Comparison of ENCODE assay signal across 1 cellular context in the genomic region with DNA sequence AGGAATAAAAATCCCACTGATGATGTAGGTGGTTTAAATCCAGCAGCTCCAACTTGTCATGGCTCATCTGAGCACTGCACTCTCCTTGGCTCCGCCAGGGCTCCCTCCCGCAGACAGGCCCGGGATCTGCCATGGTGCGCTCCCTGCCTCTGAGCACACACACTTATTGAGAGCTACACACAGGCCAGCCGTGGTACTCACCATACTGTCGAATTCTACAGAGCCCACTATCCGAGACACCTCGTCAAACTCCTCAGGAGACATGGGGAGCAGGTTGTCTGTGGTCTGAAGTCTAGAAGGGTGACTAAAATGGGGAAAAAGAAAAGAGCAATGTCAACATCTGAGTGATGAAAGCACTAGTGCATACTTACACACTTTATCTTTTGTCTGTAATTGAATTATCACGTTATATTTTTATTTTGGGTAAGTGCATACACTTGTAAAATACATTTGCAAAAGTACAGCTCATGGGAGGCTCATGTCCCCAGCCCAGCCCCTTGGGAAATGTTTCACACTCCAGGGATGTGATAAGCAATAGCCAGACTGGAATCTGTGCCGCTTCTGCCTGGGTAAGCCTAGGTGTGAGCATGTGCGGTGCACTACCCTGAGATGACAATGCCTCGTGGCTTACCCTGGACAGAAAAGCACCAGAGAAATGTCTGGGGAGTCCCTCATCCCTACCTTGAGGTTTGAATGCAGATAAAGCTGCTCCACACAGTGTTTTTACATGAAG.
TF ChIP-seq lines count a peak whose summit lies in the region.

No MANE protein-coding gene starts in this region.

TF ChIP-seq in GM23338, 12 proteins besides CTCF, POLR2A, EP300 and RAD21 (continued from another document):
- TF ChIP-seq, protein P1, sequence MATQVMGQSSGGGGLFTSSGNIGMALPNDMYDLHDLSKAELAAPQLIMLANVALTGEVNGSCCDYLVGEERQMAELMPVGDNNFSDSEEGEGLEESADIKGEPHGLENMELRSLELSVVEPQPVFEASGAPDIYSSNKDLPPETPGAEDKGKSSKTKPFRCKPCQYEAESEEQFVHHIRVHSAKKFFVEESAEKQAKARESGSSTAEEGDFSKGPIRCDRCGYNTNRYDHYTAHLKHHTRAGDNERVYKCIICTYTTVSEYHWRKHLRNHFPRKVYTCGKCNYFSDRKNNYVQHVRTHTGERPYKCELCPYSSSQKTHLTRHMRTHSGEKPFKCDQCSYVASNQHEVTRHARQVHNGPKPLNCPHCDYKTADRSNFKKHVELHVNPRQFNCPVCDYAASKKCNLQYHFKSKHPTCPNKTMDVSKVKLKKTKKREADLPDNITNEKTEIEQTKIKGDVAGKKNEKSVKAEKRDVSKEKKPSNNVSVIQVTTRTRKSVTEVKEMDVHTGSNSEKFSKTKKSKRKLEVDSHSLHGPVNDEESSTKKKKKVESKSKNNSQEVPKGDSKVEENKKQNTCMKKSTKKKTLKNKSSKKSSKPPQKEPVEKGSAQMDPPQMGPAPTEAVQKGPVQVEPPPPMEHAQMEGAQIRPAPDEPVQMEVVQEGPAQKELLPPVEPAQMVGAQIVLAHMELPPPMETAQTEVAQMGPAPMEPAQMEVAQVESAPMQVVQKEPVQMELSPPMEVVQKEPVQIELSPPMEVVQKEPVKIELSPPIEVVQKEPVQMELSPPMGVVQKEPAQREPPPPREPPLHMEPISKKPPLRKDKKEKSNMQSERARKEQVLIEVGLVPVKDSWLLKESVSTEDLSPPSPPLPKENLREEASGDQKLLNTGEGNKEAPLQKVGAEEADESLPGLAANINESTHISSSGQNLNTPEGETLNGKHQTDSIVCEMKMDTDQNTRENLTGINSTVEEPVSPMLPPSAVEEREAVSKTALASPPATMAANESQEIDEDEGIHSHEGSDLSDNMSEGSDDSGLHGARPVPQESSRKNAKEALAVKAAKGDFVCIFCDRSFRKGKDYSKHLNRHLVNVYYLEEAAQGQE (IDR thresholded peaks at IDR 0.05; ENCODE audit: unreplicated experiment): no peak
- TF ChIP-seq NANOG (IDR thresholded peaks at IDR 0.05; ENCODE audit: borderline replicate concordance) (no peak), ZNF331 (CRISPR knock-in tag; IDR thresholded peaks at IDR 0.05; ENCODE audit: low read depth) (no peak), JUNB (IDR thresholded peaks at IDR 0.05; ENCODE audit: unreplicated experiment) (no peak), POLR2AphosphoS5 (IDR thresholded peaks at IDR 0.05; ENCODE audit: low read depth) (no peak), ZNF114 (CRISPR knock-in tag; IDR thresholded peaks at IDR 0.05) (no peak), EZH2 (IDR thresholded peaks at IDR 0.05; ENCODE audit: low read depth, unreplicated experiment) (no peak), EZH2phosphoT487 (IDR thresholded peaks at IDR 0.05; ENCODE audit: unreplicated experiment) (no peak)
- TF ChIP-seq, protein P2, sequence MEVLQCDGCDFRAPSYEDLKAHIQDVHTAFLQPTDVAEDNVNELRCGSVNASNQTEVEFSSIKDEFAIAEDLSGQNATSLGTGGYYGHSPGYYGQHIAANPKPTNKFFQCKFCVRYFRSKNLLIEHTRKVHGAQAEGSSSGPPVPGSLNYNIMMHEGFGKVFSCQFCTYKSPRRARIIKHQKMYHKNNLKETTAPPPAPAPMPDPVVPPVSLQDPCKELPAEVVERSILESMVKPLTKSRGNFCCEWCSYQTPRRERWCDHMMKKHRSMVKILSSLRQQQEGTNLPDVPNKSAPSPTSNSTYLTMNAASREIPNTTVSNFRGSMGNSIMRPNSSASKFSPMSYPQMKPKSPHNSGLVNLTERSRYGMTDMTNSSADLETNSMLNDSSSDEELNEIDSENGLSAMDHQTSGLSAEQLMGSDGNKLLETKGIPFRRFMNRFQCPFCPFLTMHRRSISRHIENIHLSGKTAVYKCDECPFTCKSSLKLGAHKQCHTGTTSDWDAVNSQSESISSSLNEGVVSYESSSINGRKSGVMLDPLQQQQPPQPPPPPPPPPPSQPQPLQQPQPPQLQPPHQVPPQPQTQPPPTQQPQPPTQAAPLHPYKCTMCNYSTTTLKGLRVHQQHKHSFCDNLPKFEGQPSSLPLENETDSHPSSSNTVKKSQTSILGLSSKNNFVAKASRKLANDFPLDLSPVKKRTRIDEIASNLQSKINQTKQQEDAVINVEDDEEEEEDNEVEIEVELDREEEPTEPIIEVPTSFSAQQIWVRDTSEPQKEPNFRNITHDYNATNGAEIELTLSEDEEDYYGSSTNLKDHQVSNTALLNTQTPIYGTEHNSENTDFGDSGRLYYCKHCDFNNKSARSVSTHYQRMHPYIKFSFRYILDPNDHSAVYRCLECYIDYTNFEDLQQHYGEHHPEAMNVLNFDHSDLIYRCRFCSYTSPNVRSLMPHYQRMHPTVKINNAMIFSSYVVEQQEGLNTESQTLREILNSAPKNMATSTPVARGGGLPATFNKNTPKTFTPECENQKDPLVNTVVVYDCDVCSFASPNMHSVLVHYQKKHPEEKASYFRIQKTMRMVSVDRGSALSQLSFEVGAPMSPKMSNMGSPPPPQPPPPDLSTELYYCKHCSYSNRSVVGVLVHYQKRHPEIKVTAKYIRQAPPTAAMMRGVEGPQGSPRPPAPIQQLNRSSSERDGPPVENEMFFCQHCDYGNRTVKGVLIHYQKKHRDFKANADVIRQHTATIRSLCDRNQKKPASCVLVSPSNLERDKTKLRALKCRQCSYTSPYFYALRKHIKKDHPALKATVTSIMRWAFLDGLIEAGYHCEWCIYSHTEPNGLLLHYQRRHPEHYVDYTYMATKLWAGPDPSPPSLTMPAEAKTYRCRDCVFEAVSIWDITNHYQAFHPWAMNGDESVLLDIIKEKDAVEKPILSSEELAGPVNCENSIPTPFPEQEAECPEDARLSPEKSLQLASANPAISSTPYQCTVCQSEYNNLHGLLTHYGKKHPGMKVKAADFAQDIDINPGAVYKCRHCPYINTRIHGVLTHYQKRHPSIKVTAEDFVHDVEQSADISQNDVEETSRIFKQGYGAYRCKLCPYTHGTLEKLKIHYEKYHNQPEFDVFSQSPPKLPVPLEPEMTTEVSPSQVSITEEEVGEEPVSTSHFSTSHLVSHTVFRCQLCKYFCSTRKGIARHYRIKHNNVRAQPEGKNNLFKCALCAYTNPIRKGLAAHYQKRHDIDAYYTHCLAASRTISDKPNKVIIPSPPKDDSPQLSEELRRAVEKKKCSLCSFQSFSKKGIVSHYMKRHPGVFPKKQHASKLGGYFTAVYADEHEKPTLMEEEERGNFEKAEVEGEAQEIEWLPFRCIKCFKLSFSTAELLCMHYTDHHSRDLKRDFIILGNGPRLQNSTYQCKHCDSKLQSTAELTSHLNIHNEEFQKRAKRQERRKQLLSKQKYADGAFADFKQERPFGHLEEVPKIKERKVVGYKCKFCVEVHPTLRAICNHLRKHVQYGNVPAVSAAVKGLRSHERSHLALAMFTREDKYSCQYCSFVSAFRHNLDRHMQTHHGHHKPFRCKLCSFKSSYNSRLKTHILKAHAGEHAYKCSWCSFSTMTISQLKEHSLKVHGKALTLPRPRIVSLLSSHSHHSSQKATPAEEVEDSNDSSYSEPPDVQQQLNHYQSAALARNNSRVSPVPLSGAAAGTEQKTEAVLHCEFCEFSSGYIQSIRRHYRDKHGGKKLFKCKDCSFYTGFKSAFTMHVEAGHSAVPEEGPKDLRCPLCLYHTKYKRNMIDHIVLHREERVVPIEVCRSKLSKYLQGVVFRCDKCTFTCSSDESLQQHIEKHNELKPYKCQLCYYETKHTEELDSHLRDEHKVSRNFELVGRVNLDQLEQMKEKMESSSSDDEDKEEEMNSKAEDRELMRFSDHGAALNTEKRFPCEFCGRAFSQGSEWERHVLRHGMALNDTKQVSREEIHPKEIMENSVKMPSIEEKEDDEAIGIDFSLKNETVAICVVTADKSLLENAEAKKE (CRISPR knock-in tag; IDR thresholded peaks at IDR 0.05): no peak
- TF ChIP-seq, protein P3, sequence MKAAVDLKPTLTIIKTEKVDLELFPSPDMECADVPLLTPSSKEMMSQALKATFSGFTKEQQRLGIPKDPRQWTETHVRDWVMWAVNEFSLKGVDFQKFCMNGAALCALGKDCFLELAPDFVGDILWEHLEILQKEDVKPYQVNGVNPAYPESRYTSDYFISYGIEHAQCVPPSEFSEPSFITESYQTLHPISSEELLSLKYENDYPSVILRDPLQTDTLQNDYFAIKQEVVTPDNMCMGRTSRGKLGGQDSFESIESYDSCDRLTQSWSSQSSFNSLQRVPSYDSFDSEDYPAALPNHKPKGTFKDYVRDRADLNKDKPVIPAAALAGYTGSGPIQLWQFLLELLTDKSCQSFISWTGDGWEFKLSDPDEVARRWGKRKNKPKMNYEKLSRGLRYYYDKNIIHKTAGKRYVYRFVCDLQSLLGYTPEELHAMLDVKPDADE (IDR thresholded peaks at IDR 0.05): no peak
